In genomic region chr15:40096094-40096876, GRCh38 we compare ENCODE assay signal across 10 cellular contexts. TPM values are rescaled to one million over a fixed set of nuclear protein-coding genes. Genes with fewer than 3 reads are reported as not detected.
DNase-seq lines count a peak whose midpoint lies in the region; ATAC-seq and TF ChIP-seq lines count a peak whose summit lies in the region.
"Had no signal": no experiment of that assay in that cellular context is flagged by ENCODE, and none has a peak within 500 bp of the region (broad histone marks: within the 10 kb centered on the region; RNA-seq: fewer than 3 reads in every experiment).

No MANE protein-coding gene starts in this region.

- H4K20me1 ChIP-seq in OCI-LY7 (ENCODE audit: insufficient read depth, low read length): no peaks in the 10 kb centered on the region

- no peaks in the 10 kb centered on the region for H3K79me2 ChIP-seq in OCI-LY7 (ENCODE audit: insufficient read depth, low read depth, low read length)

- ATAC-seq in GM21576 (IDR thresholded peaks at IDR 0.05; ENCODE audit: unreplicated experiment) (peak; percentile 37), GM19452 (IDR thresholded peaks at IDR 0.05; ENCODE audit: unreplicated experiment) (no peak), HG03565 (IDR thresholded peaks at IDR 0.05; ENCODE audit: unreplicated experiment) (no peak), natural killer cell (no peak)

- H3K36me3 Mint-ChIP-seq in nephron progenitor cell (ENCODE audit: low read depth) (peaks cover 41% of the 10 kb centered on the region), natural killer cell (no peaks in the 10 kb centered on the region)

- H3K27ac Mint-ChIP-seq in nephron progenitor cell (peak overlapping the region; percentile 91), natural killer cell (peak overlapping the region in 1 of 2 donors; percentile 30)
- H3K27ac Mint-ChIP-seq: activated naive CD8-positive, alpha-beta T cell treated with anti-CD3 and anti-CD28 coated beads, Interleukin-2, amount 10 ng/mL, durations not matched to agents 7 days and 5 days had no signal

- H3K36me3 ChIP-seq in OCI-LY7 (ENCODE audit: insufficient read depth, low read length): no peaks in the 10 kb centered on the region

- in situ Hi-C loops in GM13977 (cut with MboI; ENCODE audit: low pct_unique_long_range_greater_than_20kb, low sequenced_read_pairs, unreplicated experiment): no loop called here

- peak overlapping the region; percentile 62 for H3K4me3 Mint-ChIP-seq in nephron progenitor cell
- H3K4me3 Mint-ChIP-seq in natural killer cell: no peak overlapping the region
- H3K4me3 Mint-ChIP-seq: activated naive CD8-positive, alpha-beta T cell treated with anti-CD3 and anti-CD28 coated beads, Interleukin-2, amount 10 ng/mL, durations not matched to agents 7 days and 5 days had no signal

- DNase-seq in GM13977 (ENCODE audit: low spot score) (peak; percentile 64), OCI-LY7 (ENCODE audit: low spot score) (peak; percentile 64), nephron progenitor cell (no peak), natural killer cell (no peak), MV-4-11 (lab: John Stamatoyannopoulos, UW) (no peak)
- DNase-seq: activated naive CD8-positive, alpha-beta T cell treated with anti-CD3 and anti-CD28 coated beads, Interleukin-2, amount 10 ng/mL, durations not matched to agents 7 days and 5 days; NCI-H187 had no signal

- peaks cover 97% of the 10 kb centered on the region for H3K4me1 ChIP-seq in OCI-LY7 (ENCODE audit: insufficient read depth, low read length, poor library complexity, severe bottlenecking)

- TF ChIP-seq CTCF in GM13977 (IDR thresholded peaks at IDR 0.05; ENCODE audit: extremely low read depth, insufficient read depth, missing control alignments) (no peak), OCI-LY7 (conservative IDR thresholded peaks at IDR 0.05; ENCODE audit: low read length) (no peak), nephron progenitor cell (IDR thresholded peaks at IDR 0.05) (no peak), natural killer cell (IDR thresholded peaks at IDR 0.05) (no peak)

- peak overlapping the region; percentile 85 for H3K27ac ChIP-seq in OCI-LY7 (ENCODE audit: low read depth, low read length, poor library complexity, severe bottlenecking)

- no TSS peak for BruUV-seq in OCI-LY7 (replicated peaks; lab: Mats Ljungman, UMichigan)

- H2AFZ ChIP-seq in OCI-LY7 (ENCODE audit: low read length): peak overlapping the region; percentile 85; the same call in 1 of the 2 replicates

- H3K27me3 Mint-ChIP-seq in nephron progenitor cell (ENCODE audit: low read depth, poor library complexity) (peaks cover 3% of the 10 kb centered on the region), natural killer cell (ENCODE audit: low read depth in 2 of 2) (peaks cover 0 to 2% of the 10 kb centered on the region in 2 donors)
- H3K27me3 Mint-ChIP-seq: activated naive CD8-positive, alpha-beta T cell treated with anti-CD3 and anti-CD28 coated beads, Interleukin-2, amount 10 ng/mL, durations not matched to agents 7 days and 5 days had no signal

- H3K9me2 ChIP-seq in OCI-LY7 (ENCODE audit: insufficient read depth, low read length): no peaks in the 10 kb centered on the region

- intact Hi-C loops in OCI-LY7 (cut with micrococcal nuclease; ENCODE audit: unreplicated experiment) (loop anchor here (5.0 kb wide), 1 partner anchor 121 kb away; no protein-coding TSS in a partner anchor), natural killer cell (cut with micrococcal nuclease) (no loop called here)

- POLR2A ChIA-PET in OCI-LY7 (lab: Charles Lee): interaction anchor here (0.6 to 12.3 kb wide), 16 partner anchors 10 to 223 kb away, joined by 3 to 146 read pairs (median 10); partner anchors contain the start of genes BMF, BUB1B and SRP14

- peaks cover 100% of the 10 kb centered on the region for H3K4me1 Mint-ChIP-seq in nephron progenitor cell
- H3K4me1 Mint-ChIP-seq in natural killer cell: peaks cover 10 to 11% of the 10 kb centered on the region in 2 donors

- H3K9me3 Mint-ChIP-seq in nephron progenitor cell: no peaks in the 10 kb centered on the region
- no peaks in the 10 kb centered on the region for H3K9me3 Mint-ChIP-seq in natural killer cell
- H3K9me3 Mint-ChIP-seq: activated naive CD8-positive, alpha-beta T cell treated with anti-CD3 and anti-CD28 coated beads, Interleukin-2, amount 10 ng/mL, durations not matched to agents 7 days and 5 days had no signal

- H3K9me3 ChIP-seq in OCI-LY7 (ENCODE audit: low read length): no peaks in the 10 kb centered on the region

- CTCF ChIA-PET in OCI-LY7 (lab: Charles Lee; ENCODE audit: unreplicated experiment): interaction anchor here (1.3 to 4.9 kb wide), 4 partner anchors 10 to 51 kb away, joined by 4 to 24 read pairs (median 13); no protein-coding TSS in a partner anchor

- H3K4me3 ChIP-seq in OCI-LY7 (ENCODE audit: low read depth, low read length, poor library complexity, severe bottlenecking): peak overlapping the region; percentile 34

- H3K4me2 ChIP-seq in OCI-LY7 (ENCODE audit: low read length): peak overlapping the region; percentile 75

RNA-seq across cellular contexts. Expression of gene BMF, which starts 12.4 kb away (rescaled TPM):
- 4.8 and 5.3 TPM in 2 replicates for total RNA-seq in OCI-LY7 (2014; rRNA removed; shearing (Covaris generic))
- total RNA-seq in OCI-LY7 (2022) (11.1 and 11.3 TPM in 2 replicates), natural killer cell (10 to 100 TPM in 1 of 3 donors, 1 to 10 TPM in 2; 7.6 to 10.5 (median 9.8) TPM)

RNA-seq across cellular contexts. Expression of gene SRP14, which starts 57.3 kb away (rescaled TPM):
- 188 and 250 TPM in 2 replicates for total RNA-seq in OCI-LY7 (2014; rRNA removed; shearing (Covaris generic))
- total RNA-seq in OCI-LY7 (2022) (130 TPM in 2 replicates), natural killer cell (100 to 1,000 TPM; 126 to 143 (median 127) TPM)

Comparison
In these comparisons a context has a peak if more than half of its experiments do, and no peak if none do; other contexts are left out.
1. DNase-seq: peak in GM13977 (single experiment) and OCI-LY7 (single experiment); none in nephron progenitor cell (single experiment), natural killer cell (single experiment) and MV-4-11 (single experiment).